ENCODE assay signal across 1 cellular context in the genomic region with DNA sequence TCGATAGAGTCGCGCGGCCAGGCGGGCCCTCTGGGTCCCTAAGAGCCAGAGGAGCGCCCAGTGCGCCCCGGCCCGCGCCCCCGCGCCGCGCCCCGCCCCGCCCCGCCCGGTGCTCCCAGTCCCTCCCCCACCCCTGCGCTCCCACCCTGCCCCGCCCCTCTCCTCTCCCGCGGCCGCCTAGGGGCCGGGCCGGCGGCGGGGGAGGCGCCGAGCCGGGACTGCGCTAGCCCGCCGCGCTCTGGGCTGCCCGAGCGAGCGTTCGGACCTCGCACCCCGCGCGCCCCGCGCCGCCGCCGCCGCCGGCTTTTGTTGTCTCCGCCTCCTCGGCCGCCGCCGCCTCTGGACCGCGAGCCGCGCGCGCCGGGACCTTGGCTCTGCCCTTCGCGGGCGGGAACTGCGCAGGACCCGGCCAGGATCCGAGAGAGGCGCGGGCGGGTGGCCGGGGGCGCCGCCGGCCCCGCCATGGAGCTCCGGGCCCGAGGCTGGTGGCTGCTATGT.
A peak's percentile ranks its signal among the peaks of the same experiment; 100 is the strongest.
TF ChIP-seq lines count a peak whose summit lies in the region.

TSS of gene GPC1 (plus strand) at position 207 of the 498 bp plus-strand sequence. CDS start at position 463, 256 bp downstream.

TF ChIP-seq in HepG2, 621 proteins besides CTCF, POLR2A, EP300 and RAD21 (continued from another document):
- TF ChIP-seq, protein P1, sequence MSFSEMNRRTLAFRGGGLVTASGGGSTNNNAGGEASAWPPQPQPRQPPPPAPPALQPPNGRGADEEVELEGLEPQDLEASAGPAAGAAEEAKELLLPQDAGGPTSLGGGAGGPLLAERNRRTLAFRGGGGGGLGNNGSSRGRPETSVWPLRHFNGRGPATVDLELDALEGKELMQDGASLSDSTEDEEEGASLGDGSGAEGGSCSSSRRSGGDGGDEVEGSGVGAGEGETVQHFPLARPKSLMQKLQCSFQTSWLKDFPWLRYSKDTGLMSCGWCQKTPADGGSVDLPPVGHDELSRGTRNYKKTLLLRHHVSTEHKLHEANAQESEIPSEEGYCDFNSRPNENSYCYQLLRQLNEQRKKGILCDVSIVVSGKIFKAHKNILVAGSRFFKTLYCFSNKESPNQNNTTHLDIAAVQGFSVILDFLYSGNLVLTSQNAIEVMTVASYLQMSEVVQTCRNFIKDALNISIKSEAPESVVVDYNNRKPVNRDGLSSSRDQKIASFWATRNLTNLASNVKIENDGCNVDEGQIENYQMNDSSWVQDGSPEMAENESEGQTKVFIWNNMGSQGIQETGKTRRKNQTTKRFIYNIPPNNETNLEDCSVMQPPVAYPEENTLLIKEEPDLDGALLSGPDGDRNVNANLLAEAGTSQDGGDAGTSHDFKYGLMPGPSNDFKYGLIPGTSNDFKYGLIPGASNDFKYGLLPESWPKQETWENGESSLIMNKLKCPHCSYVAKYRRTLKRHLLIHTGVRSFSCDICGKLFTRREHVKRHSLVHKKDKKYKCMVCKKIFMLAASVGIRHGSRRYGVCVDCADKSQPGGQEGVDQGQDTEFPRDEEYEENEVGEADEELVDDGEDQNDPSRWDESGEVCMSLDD (CRISPR knock-in tag; IDR thresholded peaks at IDR 0.05; ENCODE audit: borderline replicate concordance) = 0 out of 2 replicates have a peak, but pooled peaks have one; percentile 6
- TF ChIP-seq ZBTB38 (CRISPR knock-in tag; IDR thresholded peaks at IDR 0.05) (no peak), TMF1 (CRISPR knock-in tag; IDR thresholded peaks at IDR 0.05; ENCODE audit: low read depth) (no peak), AKAP8 (CRISPR knock-in tag; IDR thresholded peaks at IDR 0.05) (no peak), RBFOX2 (IDR thresholded peaks at IDR 0.05; ENCODE audit: low read depth, low read length) (peak; percentile 28; the same call in 1 of the 2 replicates), ISL2 (CRISPR knock-in tag; IDR thresholded peaks at IDR 0.05) (no peak), ZNF234 (CRISPR knock-in tag; conservative IDR thresholded peaks at IDR 0.05) (no peak), MZF1 (CRISPR knock-in tag; IDR thresholded peaks at IDR 0.05; ENCODE audit: borderline replicate concordance) (no peak), PRDM10 (CRISPR knock-in tag; IDR thresholded peaks at IDR 0.05; ENCODE audit: low read depth) (no peak), PHB2 (IDR thresholded peaks at IDR 0.05; ENCODE audit: partially characterized antibody) (no peak), KDM2A (CRISPR knock-in tag; IDR thresholded peaks at IDR 0.05; ENCODE audit: borderline replicate concordance, low read depth) (no peak), ZNF513 (CRISPR knock-in tag; conservative IDR thresholded peaks at IDR 0.05) (no peak), ZSCAN22 (CRISPR knock-in tag; IDR thresholded peaks at IDR 0.05) (no peak), SRY (CRISPR knock-in tag; IDR thresholded peaks at IDR 0.05) (no peak), SALL2 (CRISPR knock-in tag; IDR thresholded peaks at IDR 0.05) (0 out of 2 replicates have a peak, but pooled peaks have one; percentile 42), RNF2 (conservative IDR thresholded peaks at IDR 0.05; ENCODE audit: low read depth) (peak; percentile 63), HDAC6 (IDR thresholded peaks at IDR 0.05; ENCODE audit: low read depth, low read length) (no peak)
